Comparison of ENCODE assay signal across 24 cellular contexts in the genomic region with DNA sequence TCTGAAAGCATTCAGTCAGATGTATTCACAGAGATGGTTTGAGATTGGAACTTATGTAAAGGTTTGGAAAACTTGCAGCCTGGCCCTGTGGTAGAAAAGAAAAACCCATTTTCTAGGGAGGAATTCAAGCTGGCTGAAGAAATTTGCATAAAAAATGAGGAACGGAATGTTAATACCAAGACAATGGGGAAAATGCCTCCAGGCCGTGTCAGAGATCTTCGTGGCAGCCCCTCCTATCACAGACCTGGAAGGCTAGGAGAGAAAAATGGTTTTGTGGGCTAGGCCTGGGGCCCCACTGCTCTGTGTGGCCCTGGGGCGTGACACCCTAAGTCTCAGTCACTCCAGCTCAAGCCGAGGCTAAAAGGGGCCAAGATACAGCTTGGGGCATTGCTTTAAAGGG.
"Had no signal": no experiment of that assay in that cellular context is flagged by ENCODE, and none has a peak within 500 bp of the region (broad histone marks: within the 10 kb centered on the region; RNA-seq: fewer than 3 reads in every experiment).

No MANE protein-coding gene starts in this region.

- DNase-seq: activated CD4-positive, alpha-beta T cell treated with anti-CD3 and anti-CD28 coated beads for 48 hours; activated CD4-positive, alpha-beta T cell treated with anti-CD3 and anti-CD28 coated beads, Interleukin-2, amount 50 U/mL, for 48 hours; activated CD8-positive, alpha-beta memory T cell treated with anti-CD3 and anti-CD28 coated beads for 24 hours; activated effector memory CD4-positive, alpha-beta T cell treated with anti-CD3 and anti-CD28 coated beads, Interleukin-2, amount 50 U/mL, for 16 hours; activated naive CD4-positive, alpha-beta T cell treated with anti-CD3 and anti-CD28 coated beads, Interleukin-2, amount 10 ng/mL, durations not matched to agents 7 days and 5 days; amygdala; caudate nucleus; cortex of kidney; foreskin melanocyte; heart right ventricle; islet precursor cell; left ventricle myocardium inferior; right lobe of liver; stimulated activated CD4-positive, alpha-beta T cell treated with anti-CD3 and anti-CD28 coated beads, Interleukin-2, amount 100 ng/mL, for 48 hours; stimulated activated naive CD8-positive, alpha-beta T cell treated with anti-CD3 and anti-CD28 coated beads, Interleukin-15, amount 100 ng/mL, for 72 hours; substantia nigra; upper lobe of right lung had no signal

- H3K9me3 Mint-ChIP-seq: activated naive CD4-positive, alpha-beta T cell treated with anti-CD3 and anti-CD28 coated beads, Interleukin-2, amount 10 ng/mL, durations not matched to agents 7 days and 5 days had no signal

- H3K4me3 Mint-ChIP-seq: activated naive CD4-positive, alpha-beta T cell treated with anti-CD3 and anti-CD28 coated beads, Interleukin-2, amount 10 ng/mL, durations not matched to agents 7 days and 5 days; nephron; stimulated activated naive CD8-positive, alpha-beta T cell treated with anti-CD3 and anti-CD28 coated beads, Interleukin-15, amount 100 ng/mL, for 72 hours had no signal

- H3K4me1 ChIP-seq: esophagus muscularis mucosa, heart right ventricle, left ventricle myocardium inferior, right lobe of liver, upper lobe of right lung had no signal

- H3K27ac Mint-ChIP-seq: activated naive CD4-positive, alpha-beta T cell treated with anti-CD3 and anti-CD28 coated beads, Interleukin-2, amount 10 ng/mL, durations not matched to agents 7 days and 5 days; nephron; progenitor cell of endocrine pancreas; stimulated activated naive CD8-positive, alpha-beta T cell treated with anti-CD3 and anti-CD28 coated beads, Interleukin-15, amount 100 ng/mL, for 72 hours had no signal

- H3K4me1 Mint-ChIP-seq: nephron had no signal

- H3K9me3 ChIP-seq: esophagus muscularis mucosa, heart right ventricle, left ventricle myocardium inferior, neutrophil, right lobe of liver, upper lobe of right lung had no signal

- H3K4me3 ChIP-seq: esophagus muscularis mucosa, heart right ventricle, left ventricle myocardium inferior, lung, right lobe of liver, upper lobe of right lung had no signal

- H3K27ac ChIP-seq: esophagus muscularis mucosa, heart right ventricle, left ventricle myocardium inferior, neutrophil, right lobe of liver, upper lobe of right lung, VCaP had no signal

- H3K27me3 ChIP-seq: esophagus muscularis mucosa, heart right ventricle, neutrophil, right lobe of liver, upper lobe of right lung had no signal

- H3K36me3 ChIP-seq: heart right ventricle, left ventricle myocardium inferior, neutrophil, right lobe of liver, upper lobe of right lung had no signal

- ATAC-seq: activated CD4-positive, CD25-positive, alpha-beta regulatory T cell treated with anti-CD3 and anti-CD28 coated beads, Interleukin-2, amount 50 U/mL, for 24 hours; heart right ventricle; right lobe of liver; stimulated activated naive CD8-positive, alpha-beta T cell treated with anti-CD3 and anti-CD28 coated beads, Interleukin-15, amount 100 ng/mL, for 72 hours; upper lobe of right lung had no signal

- H3K27me3 Mint-ChIP-seq: activated naive CD4-positive, alpha-beta T cell treated with anti-CD3 and anti-CD28 coated beads, Interleukin-2, amount 10 ng/mL, durations not matched to agents 7 days and 5 days; progenitor cell of endocrine pancreas; stimulated activated naive CD8-positive, alpha-beta T cell treated with anti-CD3 and anti-CD28 coated beads, Interleukin-15, amount 100 ng/mL, for 72 hours had no signal
